In the genomic region with DNA sequence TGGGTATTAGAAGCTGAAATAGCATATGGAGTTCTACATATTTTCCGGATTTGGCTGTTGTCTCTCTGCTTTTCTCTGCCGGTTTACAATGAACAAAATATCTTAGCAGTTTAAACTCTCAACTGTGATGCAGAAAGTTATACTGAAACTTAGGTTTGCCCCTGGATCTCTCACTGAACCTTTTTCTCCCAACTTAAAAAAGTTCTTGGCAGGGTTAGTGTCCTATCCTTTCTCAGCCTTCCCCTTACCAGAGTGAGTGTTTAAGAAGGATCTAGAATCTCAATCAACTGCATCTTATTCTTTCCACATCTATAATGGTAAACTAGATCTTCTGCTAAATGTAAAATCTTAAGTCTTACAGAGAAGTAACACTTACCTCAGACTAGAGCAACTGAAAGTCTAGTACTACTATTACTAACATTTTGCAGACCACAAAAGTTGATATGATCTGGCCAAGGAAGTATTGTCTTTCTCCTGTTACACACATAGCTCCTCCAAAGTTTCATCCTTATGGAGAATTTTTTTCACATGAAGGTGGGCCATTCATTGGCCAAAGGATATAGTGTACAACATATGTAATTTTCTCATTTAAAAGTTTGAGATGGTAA, we compare ENCODE assay signal across 23 cellular contexts.
A peak's percentile ranks its signal among the peaks of the same experiment; 100 is the strongest.
DNase-seq lines count a peak whose midpoint lies in the region; ATAC-seq lines count a peak whose summit lies in the region.
"Had no signal": no experiment of that assay in that cellular context is flagged by ENCODE, and none has a peak within 500 bp of the region (broad histone marks: within the 10 kb centered on the region; RNA-seq: fewer than 3 reads in every experiment).

No MANE protein-coding gene starts in this region.

- H3K4me3 ChIP-seq in ACC112 (ENCODE audit: low read depth, low read length) = no peak overlapping the region
- H3K4me3 ChIP-seq: K562, left ventricle myocardium inferior, mucosa of descending colon had no signal

- no peaks in the 10 kb centered on the region for H3K27me3 Mint-ChIP-seq in activated CD4-positive, alpha-beta memory T cell treated with anti-CD3 and anti-CD28 coated beads for 36 hours
- H3K27me3 Mint-ChIP-seq in immature natural killer cell (ENCODE audit: low read depth in 3 of 3) = peaks cover 0 to 4% (median 0%) of the 10 kb centered on the region in 3 donors

- H3K27ac Mint-ChIP-seq in activated CD4-positive, alpha-beta memory T cell treated with anti-CD3 and anti-CD28 coated beads for 36 hours = peak overlapping the region; percentile 8
- H3K27ac Mint-ChIP-seq in immature natural killer cell = peak overlapping the region; percentile 31 to 89 (median 80)
- H3K27ac Mint-ChIP-seq: H9 had no signal

- no peak overlapping the region for H3K27ac ChIP-seq in ACC112 (ENCODE audit: low read depth, low read length)
- H3K27ac ChIP-seq: left ventricle myocardium inferior, VCaP had no signal

- peaks cover 14% of the 10 kb centered on the region for H3K36me3 Mint-ChIP-seq in activated CD4-positive, alpha-beta memory T cell treated with anti-CD3 and anti-CD28 coated beads for 36 hours
- H3K36me3 Mint-ChIP-seq in immature natural killer cell = peaks cover 0 to 5% (median 2%) of the 10 kb centered on the region in 3 donors

- H3K36me3 ChIP-seq in ACC112 (ENCODE audit: insufficient read depth, low read length) = no peaks in the 10 kb centered on the region
- H3K36me3 ChIP-seq: left ventricle myocardium inferior had no signal

- H3K27me3 ChIP-seq in ACC112 (ENCODE audit: insufficient read depth, low read length) = no peaks in the 10 kb centered on the region

- peaks cover 39% of the 10 kb centered on the region for H3K4me1 Mint-ChIP-seq in activated CD4-positive, alpha-beta memory T cell treated with anti-CD3 and anti-CD28 coated beads for 36 hours (ENCODE audit: low read depth)
- peaks cover 36 to 50% of the 10 kb centered on the region in 2 donors for H3K4me1 Mint-ChIP-seq in immature natural killer cell

- no peak for DNase-seq in activated CD4-positive, alpha-beta memory T cell treated with anti-CD3 and anti-CD28 coated beads for 36 hours
- DNase-seq in immature natural killer cell (no peak), epidermal melanocyte (ENCODE audit: insufficient read length, low spot score) (no peak)
- DNase-seq in stimulated activated CD4-positive, alpha-beta T cell treated with anti-CD3 and anti-CD28 coated beads, Interleukin-4, amount 100 ng/mL, for 4 hours = no peak
- DNase-seq in stimulated activated CD4-positive, alpha-beta T cell treated with anti-CD3 and anti-CD28 coated beads, Interleukin-4, amount 100 ng/mL, for 24 hours = no peak
- DNase-seq: activated CD8-positive, alpha-beta memory T cell treated with anti-CD3 and anti-CD28 coated beads, Interleukin-2, amount 50 U/mL, for 4 hours; amygdala; Calu3; cerebellar nuclear complex; effector CD8-positive, alpha-beta T cell; H9; left ventricle myocardium inferior; mucosa of descending colon; NCI-H1048; NCI-H2081 treated with DMSO at 0.1 percent for 48 hours; NCI-H510A; occipital lobe; right cardiac atrium had no signal

- H3K79me2 ChIP-seq in ACC112 (ENCODE audit: control insufficient read depth, insufficient read depth, low read length, unreplicated experiment) = no peaks in the 10 kb centered on the region

- H2AFZ ChIP-seq in ACC112 (ENCODE audit: low read length, unreplicated experiment) = peak overlapping the region; percentile 23

- no peaks in the 10 kb centered on the region for H3K4me1 ChIP-seq in ACC112 (ENCODE audit: control insufficient read depth, insufficient read depth, low read length, unreplicated experiment)
- H3K4me1 ChIP-seq: left ventricle myocardium inferior had no signal

- CTCF ChIA-PET in activated CD4-positive, alpha-beta memory T cell treated with anti-CD3 and anti-CD28 coated beads for 36 hours (lab: Charles Lee) = no interaction called here

- H3K4me3 Mint-ChIP-seq in activated CD4-positive, alpha-beta memory T cell treated with anti-CD3 and anti-CD28 coated beads for 36 hours = no peak overlapping the region
- peak overlapping the region in 1 of 5 donors; percentile 41 for H3K4me3 Mint-ChIP-seq in immature natural killer cell
- H3K4me3 Mint-ChIP-seq: H9 had no signal

- peak; percentile 61 for ATAC-seq in GM18498 (IDR thresholded peaks at IDR 0.05; ENCODE audit: unreplicated experiment)
- ATAC-seq: K562, mucosa of descending colon, right cardiac atrium, Right ventricle myocardium inferior had no signal

- peaks cover 4% of the 10 kb centered on the region for H3K9me3 Mint-ChIP-seq in activated CD4-positive, alpha-beta memory T cell treated with anti-CD3 and anti-CD28 coated beads for 36 hours
- no peaks in the 10 kb centered on the region for H3K9me3 Mint-ChIP-seq in immature natural killer cell
- H3K9me3 Mint-ChIP-seq: H9 had no signal

- intact Hi-C loops in activated CD4-positive, alpha-beta memory T cell treated with anti-CD3 and anti-CD28 coated beads for 36 hours (cut with micrococcal nuclease) = loop anchor here (10.0 kb wide), 2 partner anchors 779 to 1079 kb away; a partner anchor contains a TSS

- POLR2A ChIA-PET in activated CD4-positive, alpha-beta memory T cell treated with anti-CD3 and anti-CD28 coated beads for 36 hours (lab: Charles Lee) = no interaction called here
